ENCODE assay signal across 1 cellular context in genomic region chr9:136329636-136330405, GRCh38.
TF ChIP-seq lines count a peak whose summit lies in the region.

No MANE protein-coding gene starts in this region.

TF ChIP-seq in H1, 55 proteins besides CTCF, POLR2A, EP300 and RAD21:
- no peak for TF ChIP-seq USF2 (IDR thresholded peaks at IDR 0.05; ENCODE audit: low read length)
- no peak for TF ChIP-seq SP2 (IDR thresholded peaks at IDR 0.05; ENCODE audit: low read length)
- TF ChIP-seq TCF12 (IDR thresholded peaks at IDR 0.05; ENCODE audit: low read depth, low read length): no peak
- TF ChIP-seq SIN3A (conservative IDR thresholded peaks at IDR 0.05 in 1 of 2, IDR thresholded peaks at IDR 0.05 in 1 of 2; ENCODE audit: low read depth in 1 of 2, low read length in 2 of 2): no peak
- TF ChIP-seq RNF2 (IDR thresholded peaks at IDR 0.05; ENCODE audit: borderline replicate concordance, low read depth, low read length, missing control alignments, poor library complexity, severe bottlenecking): no peak
- no peak for TF ChIP-seq POLR2AphosphoS5 (IDR thresholded peaks at IDR 0.05; ENCODE audit: low read depth, low read length)
- no peak for TF ChIP-seq MAFK (IDR thresholded peaks at IDR 0.05; ENCODE audit: low read depth, low read length)
- no peak for TF ChIP-seq CREB1 (IDR thresholded peaks at IDR 0.05)
- TF ChIP-seq TAF7 (optimal IDR thresholded peaks at IDR 0.05; ENCODE audit: borderline replicate concordance, low read depth, low read length): no peak
- TF ChIP-seq CBX5 (IDR thresholded peaks at IDR 0.05; ENCODE audit: low read depth, low read length): no peak
- TF ChIP-seq CEBPB (IDR thresholded peaks at IDR 0.05; ENCODE audit: low read depth, low read length): no peak
- no peak for TF ChIP-seq JUND (IDR thresholded peaks at IDR 0.05; ENCODE audit: low read length)
- TF ChIP-seq SRF (IDR thresholded peaks at IDR 0.05; ENCODE audit: low read depth, low read length): no peak
- no peak for TF ChIP-seq GTF2F1 (IDR thresholded peaks at IDR 0.05; ENCODE audit: borderline replicate concordance, low read depth, low read length)
- TF ChIP-seq CHD1 (IDR thresholded peaks at IDR 0.05; ENCODE audit: low read depth, low read length): no peak
- no peak for TF ChIP-seq RBBP5 (IDR thresholded peaks at IDR 0.05; ENCODE audit: borderline replicate concordance, low read depth, low read length)
- no peak for TF ChIP-seq EGR1 (IDR thresholded peaks at IDR 0.05; ENCODE audit: borderline replicate concordance, low read depth, low read length)
- TF ChIP-seq GABPA (IDR thresholded peaks at IDR 0.05; ENCODE audit: borderline replicate concordance, insufficient read depth, low read length): no peak
